In the genomic region with DNA sequence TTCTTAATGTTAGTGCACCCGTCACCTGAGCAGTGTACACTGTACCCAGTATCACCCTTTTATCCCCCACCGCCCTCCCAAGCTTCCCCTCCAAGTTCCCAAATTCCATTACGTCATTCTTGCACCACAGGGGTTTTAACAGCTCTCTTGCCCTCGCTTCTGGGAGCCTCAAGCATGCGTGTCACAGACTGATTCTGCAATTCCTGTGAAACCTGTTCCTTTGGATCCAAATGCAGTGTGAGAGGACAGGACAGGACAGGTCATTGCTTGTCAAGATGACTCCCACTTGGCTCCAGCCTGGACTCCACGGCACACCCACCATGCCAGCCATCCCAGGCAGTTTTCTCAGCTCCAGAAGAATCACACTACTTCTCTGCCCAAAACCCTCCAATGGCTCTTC, we compare ENCODE assay signal across 14 cellular contexts. TPM values are rescaled to one million over a fixed set of nuclear protein-coding genes. Genes with fewer than 3 reads are reported as not detected.
DNase-seq lines count a peak whose midpoint lies in the region; ATAC-seq and TF ChIP-seq lines count a peak whose summit lies in the region.
"Had no signal": no experiment of that assay in that cellular context is flagged by ENCODE, and none has a peak within 500 bp of the region (broad histone marks: within the 10 kb centered on the region; RNA-seq: fewer than 3 reads in every experiment).

No MANE protein-coding gene starts in this region.

- CTCF ChIA-PET in A673 (lab: Charles Lee) (no interaction called here), RWPE1 (lab: Yijun Ruan, JAX) (interaction anchor here (0.6 to 1.2 kb wide), 3 partner anchors 13 to 373 kb away, joined by 3 to 5 read pairs (median 3); no protein-coding TSS in a partner anchor), Calu3 (lab: Charles Lee) (no interaction called here)
- CTCF ChIA-PET in naive thymus-derived CD4-positive, alpha-beta T cell (lab: Charles Lee), result interaction anchor here (0.6 to 0.7 kb wide), 2 partner anchors 21 to 1395 kb away, joined by 3 to 4 read pairs; no protein-coding TSS in a partner anchor

- intact Hi-C loops in A673 (cut with micrococcal nuclease; ENCODE audit: unreplicated experiment), result no loop called here
- intact Hi-C loops in Calu3 (cut with micrococcal nuclease; ENCODE audit: unreplicated experiment), result no loop called here
- intact Hi-C loops in naive thymus-derived CD4-positive, alpha-beta T cell (cut with micrococcal nuclease), result no loop called here

- peak overlapping the region; percentile 35 for H3K27ac ChIP-seq in A673 (ENCODE audit: low read depth, low read length, poor library complexity, severe bottlenecking)
- peak overlapping the region; percentile 82 for H3K27ac ChIP-seq in RWPE1
- H3K27ac ChIP-seq in naive thymus-derived CD4-positive, alpha-beta T cell (ENCODE audit: low read depth, low read length), result no peak overlapping the region
- H3K27ac ChIP-seq: cardiac muscle cell, upper lobe of left lung had no signal

- TF ChIP-seq CTCF in A673 (conservative IDR thresholded peaks at IDR 0.05; ENCODE audit: low read depth, low read length) (no peak), RWPE1 (conservative IDR thresholded peaks at IDR 0.05; ENCODE audit: low read depth) (no peak), fibroblast of villous mesenchyme (IDR thresholded peaks at IDR 0.05; ENCODE audit: insufficient read depth, low read depth, low read length) (no peak), nephron (IDR thresholded peaks at IDR 0.05; ENCODE audit: unreplicated experiment in 3 of 3) (no peak), Calu3 (IDR thresholded peaks at IDR 0.05; ENCODE audit: unreplicated experiment) (no peak)

- H3K4me3 ChIP-seq in A673 (ENCODE audit: low read depth, low read length, poor library complexity, severe bottlenecking) (no peak overlapping the region), fibroblast of villous mesenchyme (ENCODE audit: low read depth, low read length) (no peak overlapping the region)
- no peak overlapping the region for H3K4me3 ChIP-seq in naive thymus-derived CD4-positive, alpha-beta T cell (ENCODE audit: low read length)
- H3K4me3 ChIP-seq: cardiac muscle cell, GM12878, upper lobe of left lung had no signal

- H3K9me3 ChIP-seq in A673 (ENCODE audit: low read depth, low read length, poor library complexity, severe bottlenecking), result no peaks in the 10 kb centered on the region
- no peaks in the 10 kb centered on the region for H3K9me3 ChIP-seq in naive thymus-derived CD4-positive, alpha-beta T cell (ENCODE audit: control insufficient read depth in 2 of 3, low read length in 3 of 3)
- H3K9me3 ChIP-seq: upper lobe of left lung had no signal

- H3K4me1 Mint-ChIP-seq in nephron, result peaks cover 19% of the 10 kb centered on the region
- no peaks in the 10 kb centered on the region for H3K4me1 Mint-ChIP-seq in Calu3 (ENCODE audit: low read depth, unreplicated experiment)
- H3K4me1 Mint-ChIP-seq in naive thymus-derived CD4-positive, alpha-beta T cell, result peaks cover 4 to 20% (median 12%) of the 10 kb centered on the region in 7 donors

- H3K27ac Mint-ChIP-seq in nephron (peak overlapping the region; percentile 91 to 95 (median 94)), Calu3 (ENCODE audit: unreplicated experiment) (no peak overlapping the region)
- peak overlapping the region in 2 of 9 donors; percentile 31 to 76 for H3K27ac Mint-ChIP-seq in naive thymus-derived CD4-positive, alpha-beta T cell

- DNase-seq in A673 (ENCODE audit: low spot score) (peak; percentile 54), RWPE1 (ENCODE audit: low spot score) (peak; percentile 93), fibroblast of villous mesenchyme (ENCODE audit: low read depth) (peak; percentile 63), Calu3 (no peak), T-helper 1 cell (no peak), NCI-H2196 (lab: John Stamatoyannopoulos, UW; ENCODE audit: unreplicated experiment) (no peak)
- DNase-seq in naive thymus-derived CD4-positive, alpha-beta T cell, result no peak
- DNase-seq: activated effector memory CD4-positive, alpha-beta T cell treated with anti-CD3 and anti-CD28 coated beads, Interleukin-2, amount 50 U/mL, for 16 hours; DMS79; NCI-H226; upper lobe of left lung had no signal

- H3K4me1 ChIP-seq in A673 (ENCODE audit: insufficient read depth, low read length, poor library complexity, severe bottlenecking), result peaks cover 4% of the 10 kb centered on the region
- H3K4me1 ChIP-seq in naive thymus-derived CD4-positive, alpha-beta T cell (ENCODE audit: control insufficient read depth in 2 of 2, insufficient read depth in 2 of 2, low read length in 2 of 2), result peaks cover 0 to 8% of the 10 kb centered on the region in 2 donors

- H3K36me3 Mint-ChIP-seq in nephron (ENCODE audit: low read depth), result peaks cover 63% of the 10 kb centered on the region
- H3K36me3 Mint-ChIP-seq in Calu3 (ENCODE audit: insufficient read depth, unreplicated experiment), result peaks cover 19% of the 10 kb centered on the region
- peaks cover 4 to 40% (median 26%) of the 10 kb centered on the region in 5 donors for H3K36me3 Mint-ChIP-seq in naive thymus-derived CD4-positive, alpha-beta T cell

- H3K9me3 Mint-ChIP-seq in nephron, result no peaks in the 10 kb centered on the region
- H3K9me3 Mint-ChIP-seq in Calu3 (ENCODE audit: low read depth, unreplicated experiment), result no peaks in the 10 kb centered on the region
- peaks cover 0 to 6% (median 0%) of the 10 kb centered on the region in 11 donors for H3K9me3 Mint-ChIP-seq in naive thymus-derived CD4-positive, alpha-beta T cell

- no peak overlapping the region for H3K4me3 Mint-ChIP-seq in nephron
- no peak overlapping the region for H3K4me3 Mint-ChIP-seq in Calu3 (ENCODE audit: low read depth, unreplicated experiment)
- H3K4me3 Mint-ChIP-seq in naive thymus-derived CD4-positive, alpha-beta T cell, result no peak overlapping the region

- no peak for ATAC-seq in naive thymus-derived CD4-positive, alpha-beta T cell
- ATAC-seq: GM12878 had no signal

- no peaks in the 10 kb centered on the region for H3K27me3 ChIP-seq in A673 (replicated peaks; ENCODE audit: insufficient read depth, low read depth, low read length, poor library complexity)
- H3K27me3 ChIP-seq in naive thymus-derived CD4-positive, alpha-beta T cell (ENCODE audit: control insufficient read depth in 2 of 2, insufficient read depth in 2 of 2, low read length in 2 of 2), result no peaks in the 10 kb centered on the region
- H3K27me3 ChIP-seq: cardiac muscle cell, upper lobe of left lung had no signal

- H3K27me3 Mint-ChIP-seq in nephron (ENCODE audit: low read depth) (no peaks in the 10 kb centered on the region), Calu3 (ENCODE audit: unreplicated experiment) (no peaks in the 10 kb centered on the region)
- no peaks in the 10 kb centered on the region for H3K27me3 Mint-ChIP-seq in naive thymus-derived CD4-positive, alpha-beta T cell

- POLR2A ChIA-PET in A673 (lab: Charles Lee; ENCODE audit: low non-redundant PET) (no interaction called here), RWPE1 (lab: Yijun Ruan, JAX; ENCODE audit: low non-redundant PET) (interaction anchor here (0.6 kb wide), 1 partner anchor 43 kb away, joined by 3 read pairs; no protein-coding TSS in a partner anchor)
- POLR2A ChIA-PET in naive thymus-derived CD4-positive, alpha-beta T cell (lab: Charles Lee), result interaction anchor here (1.7 kb wide), 1 partner anchor 8 kb away, joined by 5 read pairs; no protein-coding TSS in a partner anchor

- BruUV-seq in A673 (replicated peaks; lab: Mats Ljungman, UMichigan) (no TSS peak), Calu3 (replicated peaks; lab: Mats Ljungman, UMichigan) (no TSS peak)

- H3K36me3 ChIP-seq in A673 (ENCODE audit: insufficient read depth, low read length, poor library complexity, severe bottlenecking), result peaks cover 51% of the 10 kb centered on the region
- H3K36me3 ChIP-seq in naive thymus-derived CD4-positive, alpha-beta T cell (ENCODE audit: control insufficient read depth in 2 of 3, insufficient read depth in 3 of 3, low read length in 3 of 3), result peaks cover 3 to 61% (median 8%) of the 10 kb centered on the region in 3 experiments

RNA-seq across cellular contexts. Expression of gene CYB5D2, which starts 44.1 kb away (rescaled TPM):
- 12.3 and 14.8 TPM in 2 replicates for total RNA-seq in A673 (2021)
- total RNA-seq in fibroblast of villous mesenchyme, result 19.4 and 19.6 TPM in 2 replicates
- 3.3 and 4.1 TPM in 2 replicates for total RNA-seq in Calu3 (2022)
- total RNA-seq in naive thymus-derived CD4-positive, alpha-beta T cell, result 10 to 100 TPM in 2 of 5 experiments, 1 to 10 TPM in 3; 6.5 to 11.4 (median 8.3) TPM
- 10 to 100 TPM; 17.5 to 17.7 TPM for polyA plus RNA-seq in naive thymus-derived CD4-positive, alpha-beta T cell

RNA-seq across cellular contexts. Expression of gene ZZEF1, which starts 44.2 kb away (rescaled TPM):
- total RNA-seq in A673 (2021) (33.9 and 35.2 TPM in 2 replicates), fibroblast of villous mesenchyme (43.8 and 48.4 TPM in 2 replicates), Calu3 (2022) (25.3 and 25.9 TPM in 2 replicates)
- 100 to 1,000 TPM in 1 of 5 experiments, 10 to 100 TPM in 4; 62.1 to 101 (median 97.4) TPM for total RNA-seq in naive thymus-derived CD4-positive, alpha-beta T cell
- 10 to 100 TPM in 1 of 2 donors, 1 to 10 TPM in 1; 8.0 to 10.1 TPM for polyA plus RNA-seq in naive thymus-derived CD4-positive, alpha-beta T cell

Comparison
In these comparisons a context has a peak if more than half of its experiments do, and no peak if none do; other contexts are left out.
1. DNase-seq: peak in A673 (single experiment), RWPE1 (single experiment) and fibroblast of villous mesenchyme (single experiment); none in Calu3 (single experiment), naive thymus-derived CD4-positive, alpha-beta T cell (0 of 9), T-helper 1 cell (0 of 5) and NCI-H2196 (single experiment).
2. CTCF ChIA-PET loops: an anchor here in RWPE1 (0.6 to 1.2 kb wide) and naive thymus-derived CD4-positive, alpha-beta T cell (0.6 to 0.7 kb wide); none called in A673 and Calu3.